In the genomic region with DNA sequence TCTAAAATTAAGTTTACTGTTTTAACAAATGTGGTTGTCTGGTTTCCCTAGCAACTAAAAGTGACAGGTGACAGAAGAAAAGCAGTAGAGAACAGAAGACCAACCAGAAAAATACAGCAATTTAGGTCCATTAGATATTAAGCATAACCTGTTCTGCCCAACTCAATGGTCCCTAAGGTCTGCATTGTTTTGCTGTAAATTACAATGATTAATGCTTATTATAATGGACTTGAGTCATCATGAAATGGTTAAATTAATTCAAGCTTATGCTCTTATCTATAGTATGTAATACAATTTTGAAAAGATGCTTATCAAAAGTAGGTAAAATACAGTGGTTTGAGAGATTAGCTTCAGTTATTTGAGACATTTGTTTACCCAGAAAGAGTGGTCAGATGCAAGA, we compare ENCODE assay signal across 20 cellular contexts.
"Had no signal": no experiment of that assay in that cellular context is flagged by ENCODE, and none has a peak within 500 bp of the region (broad histone marks: within the 10 kb centered on the region; RNA-seq: fewer than 3 reads in every experiment).

No MANE protein-coding gene starts in this region.

- ATAC-seq: naive thymus-derived CD4-positive, alpha-beta T cell; natural killer cell treated with Interleukin-12 subunit alpha and Interleukin-12 subunit beta and Interleukin-15 and Interleukin-18, amount 100 ng/mL, for 72 hours; right cardiac atrium; sciatic nerve; stimulated activated naive B cell treated with anti-CD40 and anti-IgM and Interleukin-4, amounts not matched to agents 10 μg/mL and 1 μg/mL and 100 μg/mL, for 72 hours; stimulated activated naive CD8-positive, alpha-beta T cell treated with anti-CD3 and anti-CD28 coated beads, Interleukin-15, Interleukin-2, amounts not matched to agents 100 U/mL and 50 U/mL, for 24 hours had no signal

- DNase-seq: islet precursor cell; left ventricle myocardium inferior; mesendoderm; naive thymus-derived CD4-positive, alpha-beta T cell; ovary; retina; right cardiac atrium; stimulated activated CD4-positive, alpha-beta T cell treated with anti-CD3 and anti-CD28 coated beads, Interleukin-12 subunit alpha, Interleukin-12 subunit beta, amount 100 ng/mL, for 4 hours; stimulated activated CD4-positive, alpha-beta T cell treated with anti-CD3 and anti-CD28 coated beads, Interleukin-15, amount 100 ng/mL, for 24 hours; stimulated activated CD4-positive, alpha-beta T cell treated with anti-CD3 and anti-CD28 coated beads, Interleukin-2, amount 100 ng/mL, for 24 hours; stimulated activated CD4-positive, alpha-beta T cell treated with anti-CD3 and anti-CD28 coated beads, Interleukin-4, amount 100 ng/mL, for 1 hour; stimulated activated naive B cell treated with anti-CD40 and anti-IgM and Interleukin-4, amounts not matched to agents 10 μg/mL and 1 μg/mL and 100 μg/mL, for 72 hours; stimulated activated naive CD8-positive, alpha-beta T cell treated with anti-CD3 and anti-CD28 coated beads, Interleukin-15, Interleukin-2, amounts not matched to agents 100 U/mL and 50 U/mL, for 24 hours; stomach; testis; thyroid gland; transverse colon; upper lobe of left lung had no signal
